8 cellular contexts compared by ENCODE assay signal in the genomic region with DNA sequence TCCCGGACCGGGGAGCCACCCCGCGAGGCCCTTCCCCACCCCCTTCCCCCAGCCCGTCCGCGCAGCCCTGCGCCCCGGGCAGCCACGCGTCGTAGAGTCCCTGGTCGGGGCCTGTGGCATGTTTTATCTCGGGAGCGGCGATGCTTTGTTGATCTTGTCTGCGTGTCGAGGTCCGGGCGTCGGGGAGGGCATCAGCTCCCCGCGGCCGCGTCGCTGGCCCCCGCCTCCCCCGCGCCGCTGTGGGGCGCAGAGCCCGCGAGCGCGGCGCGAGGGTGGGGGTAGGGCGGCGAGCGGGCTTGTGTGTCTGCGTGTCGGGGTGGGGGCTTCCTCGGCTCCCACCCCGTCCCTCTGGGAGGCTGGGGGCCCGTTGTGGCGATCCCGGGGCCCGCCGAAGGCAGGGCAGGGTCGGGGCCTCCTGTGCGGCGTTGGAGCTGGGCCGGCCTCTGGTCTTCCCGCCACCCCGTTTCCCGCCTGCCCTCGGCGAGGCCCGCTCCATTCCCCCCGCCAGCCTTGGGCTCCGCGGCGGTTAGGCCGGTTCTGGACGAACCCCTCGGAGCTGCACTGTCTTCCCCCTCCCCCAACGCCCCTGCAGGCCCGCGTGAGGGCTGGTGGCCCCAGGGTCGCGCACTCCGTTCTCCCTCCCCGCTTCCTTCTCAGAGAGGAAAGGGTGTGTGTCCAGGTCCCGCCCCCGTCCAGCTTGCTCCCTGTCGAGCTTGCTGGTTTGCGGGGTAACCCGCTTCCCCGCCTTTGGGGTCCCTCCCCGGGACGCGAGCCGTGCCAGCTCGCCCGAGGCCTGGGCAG. TPM values are rescaled to one million over a fixed set of nuclear protein-coding genes. Genes with fewer than 3 reads are reported as not detected.
A peak's percentile ranks its signal among the peaks of the same experiment; 100 is the strongest.
DNase-seq lines count a peak whose midpoint lies in the region; ATAC-seq and TF ChIP-seq lines count a peak whose summit lies in the region.

No MANE protein-coding gene starts in this region.

- H3K27ac Mint-ChIP-seq in MCF 10A (ENCODE audit: low read depth, unreplicated experiment), result peak overlapping the region; percentile 24
- peak overlapping the region; percentile 86 to 95 (median 92) for H3K27ac Mint-ChIP-seq in immature natural killer cell

- H4K20me1 ChIP-seq in DOHH2 (ENCODE audit: control insufficient read depth, insufficient read depth, low read depth, low read length), result peaks cover 26% of the 10 kb centered on the region

- peak overlapping the region; percentile 81 for H3K4me2 ChIP-seq in DOHH2 (ENCODE audit: low read length)

- H3K27me3 Mint-ChIP-seq in MCF 10A (ENCODE audit: insufficient read depth, unreplicated experiment) (no peaks in the 10 kb centered on the region), immature natural killer cell (ENCODE audit: low read depth in 3 of 3) (peaks cover 0 to 9% (median 4%) of the 10 kb centered on the region in 3 donors)

- no peaks in the 10 kb centered on the region for H3K9me3 Mint-ChIP-seq in MCF 10A (ENCODE audit: unreplicated experiment)
- H3K9me3 Mint-ChIP-seq in immature natural killer cell, result no peaks in the 10 kb centered on the region

- peak; percentile 23 for ATAC-seq in GM21423 (IDR thresholded peaks at IDR 0.05; ENCODE audit: unreplicated experiment)

- H3K79me2 ChIP-seq in DOHH2 (ENCODE audit: control insufficient read depth, low read length), result peaks cover 57% of the 10 kb centered on the region

- H3K36me3 ChIP-seq in DOHH2 (ENCODE audit: control insufficient read depth, low read length), result peaks cover 26% of the 10 kb centered on the region

- BruUV-seq in MCF 10A (replicated peaks; lab: Mats Ljungman, UMichigan), result no TSS peak

- H3K4me1 Mint-ChIP-seq in MCF 10A (ENCODE audit: insufficient read depth, unreplicated experiment) (peaks cover 26% of the 10 kb centered on the region), immature natural killer cell (peaks cover 24 to 35% of the 10 kb centered on the region in 2 donors)

- CTCF ChIA-PET in MCF 10A (lab: Yijun Ruan, JAX), result interaction anchor here (0.5 to 2.9 kb wide), 8 partner anchors 11 to 232 kb away, joined by 3 to 13 read pairs (median 4); partner anchors contain the start of gene C3orf33

- intact Hi-C loops in MCF 10A (cut with micrococcal nuclease), result loop anchor here (1.0 kb wide), 2 partner anchors 17 to 65 kb away; partner anchors contain the start of genes C3orf33 and SLC33A1

- H3K9me3 ChIP-seq in DOHH2 (ENCODE audit: control insufficient read depth, insufficient read depth, low read length), result no peaks in the 10 kb centered on the region

- peak overlapping the region; percentile 77 for H3K4me3 ChIP-seq in DOHH2 (ENCODE audit: low read length)

- H3K36me3 Mint-ChIP-seq in MCF 10A (ENCODE audit: insufficient read depth, unreplicated experiment) (peaks cover 7% of the 10 kb centered on the region), immature natural killer cell (no peaks in the 10 kb centered on the region)

- H3K27me3 ChIP-seq in DOHH2 (ENCODE audit: control insufficient read depth, low read length), result no peaks in the 10 kb centered on the region

- DNase-seq in HUDEP-2 (lab: John Stamatoyannopoulos, UW; ENCODE audit: unreplicated experiment in 76 of 76) (peak in 45 of 76 experiments; percentile 7 to 69 (median 35)), UCSD-AML1 (lab: John Stamatoyannopoulos, UW; ENCODE audit: unreplicated experiment) (peak; percentile 57), MCF 10A (ENCODE audit: unreplicated experiment) (peak; percentile 63), immature natural killer cell (peak; percentile 42 to 49 (median 45)), 8988T (no peak)
- DNase-seq in stimulated activated CD4-positive, alpha-beta T cell treated with anti-CD3 and anti-CD28 coated beads, Interleukin-12 subunit alpha, Interleukin-12 subunit beta, amount 100 ng/mL, for 4 hours, result peak; percentile 38

- no peaks in the 10 kb centered on the region for H3F3A ChIP-seq in DOHH2 (ENCODE audit: control insufficient read depth, insufficient read depth)

- H3K4me3 Mint-ChIP-seq in MCF 10A (ENCODE audit: unreplicated experiment) (peak overlapping the region; percentile 84), immature natural killer cell (peak overlapping the region; percentile 91 to 96 (median 93))

- POLR2A ChIA-PET in MCF 10A (lab: Yijun Ruan, JAX), result interaction anchor here (0.9 to 7.0 kb wide), 13 partner anchors 12 to 1305 kb away, joined by 3 to 104 read pairs (median 3); partner anchors contain the start of genes C3orf33 and SLC33A1

- peak; percentile 5 for TF ChIP-seq CTCF in DOHH2 (IDR thresholded peaks at IDR 0.05; ENCODE audit: low read depth, low read length, poor library complexity, severe bottlenecking)
- no peak for TF ChIP-seq CTCF in MCF 10A (IDR thresholded peaks at IDR 0.05; ENCODE audit: unreplicated experiment)

- H3K4me1 ChIP-seq in DOHH2 (ENCODE audit: control insufficient read depth, low read length), result peaks cover 27% of the 10 kb centered on the region

- H3K9me2 ChIP-seq in DOHH2 (replicated peaks; ENCODE audit: control insufficient read depth, low read length), result no peaks in the 10 kb centered on the region

- peak overlapping the region; percentile 66 for H3K27ac ChIP-seq in DOHH2 (ENCODE audit: low read depth, low read length)

RNA-seq across cellular contexts. Expression of gene GMPS, which starts 0.7 kb away (rescaled TPM):
- 92.4 and 128 TPM in 2 replicates for total RNA-seq in MCF 10A (2022)
- polyA plus RNA-seq in immature natural killer cell, result 10 to 100 TPM; 48.1 to 98.7 (median 68.1) TPM

RNA-seq across cellular contexts. Expression of gene SLC33A1, which starts 16.9 kb away (rescaled TPM):
- 65.6 and 91.7 TPM in 2 replicates for total RNA-seq in MCF 10A (2022)
- polyA plus RNA-seq in immature natural killer cell, result 10 to 100 TPM; 11.8 to 24.7 (median 20.4) TPM
